ENCODE assay signal across 24 cellular contexts in the genomic region with DNA sequence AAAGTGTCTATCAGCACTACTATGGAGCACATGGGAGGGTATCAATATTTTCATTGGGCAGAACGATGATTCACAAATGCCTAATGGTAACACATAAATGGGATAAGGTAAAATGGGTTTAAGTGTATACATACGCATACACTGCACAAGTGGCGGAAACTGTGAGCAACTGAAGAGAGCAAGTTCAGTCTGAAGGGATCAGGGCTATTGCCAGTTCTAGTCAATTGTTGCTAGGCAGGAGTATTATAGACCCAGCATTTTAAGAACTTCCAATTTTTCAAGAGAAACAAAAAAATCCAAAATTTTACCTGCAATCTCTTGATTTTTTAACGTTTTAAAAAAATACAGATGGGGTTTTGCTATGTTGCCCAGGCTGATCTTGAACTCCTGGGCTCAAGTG.
"Had no signal": no experiment of that assay in that cellular context is flagged by ENCODE, and none has a peak within 500 bp of the region (broad histone marks: within the 10 kb centered on the region; RNA-seq: fewer than 3 reads in every experiment).

No MANE protein-coding gene starts in this region.

- H3K27me3 ChIP-seq: dorsolateral prefrontal cortex, hepatocyte, pancreas, testis, transverse colon had no signal

- H3K4me2 ChIP-seq: hepatocyte had no signal

- H3K27ac Mint-ChIP-seq: progenitor cell of endocrine pancreas; stimulated activated naive CD8-positive, alpha-beta T cell treated with anti-CD3 and anti-CD28 coated beads, Interleukin-15, Interleukin-2, amounts not matched to agents 100 ng/mL and 50 ng/mL, for 24 hours had no signal

- H3K4me3 ChIP-seq: coronary artery, dorsolateral prefrontal cortex, hepatocyte, lung, pancreas, testis, transverse colon had no signal

- H3K9me3 Mint-ChIP-seq: stimulated activated effector memory CD8-positive, alpha-beta T cell treated with anti-CD3 and anti-CD28 coated beads, Interleukin-12 subunit alpha, Interleukin-12 subunit beta, amount 100 ng/mL, for 72 hours; stimulated activated naive CD8-positive, alpha-beta T cell treated with anti-CD3 and anti-CD28 coated beads, Interleukin-15, Interleukin-2, amounts not matched to agents 100 ng/mL and 50 ng/mL, for 24 hours had no signal

- DNase-seq: dorsolateral prefrontal cortex; effector CD8-positive, alpha-beta T cell; foreskin melanocyte; head of caudate nucleus; kidney; left cardiac atrium; left ventricle myocardium superior; mesenchymal stem cell; midbrain; occipital lobe; pancreas; right cardiac atrium; stimulated activated CD4-positive, alpha-beta T cell treated with anti-CD3 and anti-CD28 coated beads, Interleukin-4, amount 100 ng/mL, for 1 hour; stimulated activated CD8-positive, alpha-beta memory T cell treated with anti-CD3 and anti-CD28 coated beads, Interleukin-4, amount 100 ng/mL, for 48 hours; testis; transverse colon had no signal

- H3K27me3 Mint-ChIP-seq: progenitor cell of endocrine pancreas; stimulated activated naive CD8-positive, alpha-beta T cell treated with anti-CD3 and anti-CD28 coated beads, Interleukin-15, Interleukin-2, amounts not matched to agents 100 ng/mL and 50 ng/mL, for 24 hours had no signal

- H3K27ac ChIP-seq: coronary artery, dorsolateral prefrontal cortex, hepatocyte, pancreas, testis, transverse colon had no signal

- H2AFZ ChIP-seq: hepatocyte had no signal

- ATAC-seq: left ventricle myocardium superior, right cardiac atrium had no signal

- H3K36me3 ChIP-seq: pancreas, transverse colon had no signal

- FAIRE-seq: kidney, pancreas, urothelium cell line had no signal

- H3K4me3 Mint-ChIP-seq: nephron; stimulated activated effector memory CD8-positive, alpha-beta T cell treated with anti-CD3 and anti-CD28 coated beads, Interleukin-12 subunit alpha, Interleukin-12 subunit beta, amount 100 ng/mL, for 72 hours; stimulated activated naive CD8-positive, alpha-beta T cell treated with anti-CD3 and anti-CD28 coated beads, Interleukin-15, Interleukin-2, amounts not matched to agents 100 ng/mL and 50 ng/mL, for 24 hours had no signal

- H3K9me3 ChIP-seq: pancreas, testis, transverse colon had no signal
